1 cellular context compared by ENCODE assay signal in the genomic region with DNA sequence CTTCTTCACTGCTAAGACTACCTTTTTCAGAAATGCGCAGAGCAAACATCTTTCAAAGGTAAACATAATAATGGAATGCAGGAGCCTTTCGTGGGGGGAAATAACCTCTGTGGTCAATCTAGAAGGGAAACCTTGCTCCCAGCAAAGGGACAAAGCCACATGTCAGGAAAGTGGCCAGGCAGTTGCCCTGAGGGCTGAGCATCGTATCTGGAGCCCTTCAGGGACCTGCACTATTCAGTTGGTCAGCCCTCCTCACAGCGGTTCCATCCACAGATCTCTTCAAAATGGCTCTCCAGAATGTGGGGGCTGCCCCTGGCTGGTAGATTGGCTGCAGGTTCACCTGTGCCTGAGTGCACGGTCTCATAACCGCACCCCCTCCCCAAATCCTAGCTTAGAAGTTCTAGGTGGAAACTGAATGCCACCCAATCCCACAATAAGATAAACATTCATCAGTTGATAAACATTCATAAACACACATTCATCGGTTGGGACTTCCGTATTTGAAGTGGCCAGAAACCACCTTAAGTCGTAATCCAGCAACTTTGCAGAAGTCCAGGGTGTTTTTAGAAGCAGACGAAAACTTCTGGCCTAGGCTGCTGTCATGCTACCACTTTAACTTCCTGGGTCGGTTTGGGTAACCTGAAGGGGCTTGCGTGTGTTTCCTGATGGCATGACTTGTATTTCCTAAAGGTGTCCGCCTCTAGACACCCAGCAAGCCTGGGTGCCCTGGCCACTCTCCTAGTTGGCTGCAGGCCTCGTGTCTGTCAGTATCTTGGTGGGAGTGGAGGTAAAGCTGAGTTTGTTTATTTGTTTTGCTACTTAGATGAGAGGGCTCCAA.
TF ChIP-seq lines count a peak whose summit lies in the region.

No MANE protein-coding gene starts in this region.

TF ChIP-seq in HEK293, 187 proteins besides CTCF, POLR2A, EP300 and RAD21 (continued from another document):
- TF ChIP-seq, protein P1, sequence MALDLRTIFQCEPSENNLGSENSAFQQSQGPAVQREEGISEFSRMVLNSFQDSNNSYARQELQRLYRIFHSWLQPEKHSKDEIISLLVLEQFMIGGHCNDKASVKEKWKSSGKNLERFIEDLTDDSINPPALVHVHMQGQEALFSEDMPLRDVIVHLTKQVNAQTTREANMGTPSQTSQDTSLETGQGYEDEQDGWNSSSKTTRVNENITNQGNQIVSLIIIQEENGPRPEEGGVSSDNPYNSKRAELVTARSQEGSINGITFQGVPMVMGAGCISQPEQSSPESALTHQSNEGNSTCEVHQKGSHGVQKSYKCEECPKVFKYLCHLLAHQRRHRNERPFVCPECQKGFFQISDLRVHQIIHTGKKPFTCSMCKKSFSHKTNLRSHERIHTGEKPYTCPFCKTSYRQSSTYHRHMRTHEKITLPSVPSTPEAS (tag by site-specific recombination; IDR thresholded peaks at IDR 0.05): no peak
- peak; percentile 34 for TF ChIP-seq ZBTB20 (tag by site-specific recombination; IDR thresholded peaks at IDR 0.05)
